Comparison of ENCODE assay signal across 21 cellular contexts in genomic region chr5:169561883-169562282, GRCh38. TPM values are rescaled to one million over a fixed set of nuclear protein-coding genes. Genes with fewer than 3 reads are reported as not detected.
DNase-seq lines count a peak whose midpoint lies in the region; ATAC-seq and TF ChIP-seq lines count a peak whose summit lies in the region.
"Had no signal": no experiment of that assay in that cellular context is flagged by ENCODE, and none has a peak within 500 bp of the region (broad histone marks: within the 10 kb centered on the region; RNA-seq: fewer than 3 reads in every experiment).

No MANE protein-coding gene starts in this region.

- peaks cover 9% of the 10 kb centered on the region for H3K4me1 Mint-ChIP-seq in neural progenitor cell
- no peaks in the 10 kb centered on the region for H3K4me1 Mint-ChIP-seq in effector memory CD8-positive, alpha-beta T cell (ENCODE audit: low read depth in 2 of 2)
- no peaks in the 10 kb centered on the region for H3K4me1 Mint-ChIP-seq in Calu3 (ENCODE audit: low read depth, unreplicated experiment)
- H3K4me1 Mint-ChIP-seq: CD4-positive, alpha-beta memory T cell; GM23338 had no signal

- no peak overlapping the region for H3K4me3 Mint-ChIP-seq in neural progenitor cell
- H3K4me3 Mint-ChIP-seq in effector memory CD8-positive, alpha-beta T cell, result no peak overlapping the region
- no peak overlapping the region for H3K4me3 Mint-ChIP-seq in Calu3 (ENCODE audit: low read depth, unreplicated experiment)
- H3K4me3 Mint-ChIP-seq: CD4-positive, alpha-beta memory T cell; GM23338 had no signal

- 55 to 67% methylated on average over 2 of the region's 2 CpGs for WGBS in heart right ventricle, 2 donors

- intact Hi-C loops in left ventricle myocardium superior (cut with micrococcal nuclease) (no loop called here), heart right ventricle (cut with DNase I) (loop anchor here in 1 of 10 donors (10.0 kb wide), 1 partner anchor 567 kb away; no protein-coding TSS in a partner anchor), Calu3 (cut with micrococcal nuclease; ENCODE audit: unreplicated experiment) (no loop called here)

- no peak overlapping the region for H3K27ac Mint-ChIP-seq in neural progenitor cell
- no peak overlapping the region for H3K27ac Mint-ChIP-seq in effector memory CD8-positive, alpha-beta T cell
- H3K27ac Mint-ChIP-seq in Calu3 (ENCODE audit: unreplicated experiment), result no peak overlapping the region
- H3K27ac Mint-ChIP-seq: CD4-positive, alpha-beta memory T cell; GM23338 had no signal

- H3K4me3 ChIP-seq in heart right ventricle (no peak overlapping the region), neural progenitor cell (no peak overlapping the region)
- H3K4me3 ChIP-seq: A549, BLaER1, GM23338, K562 had no signal

- H3K36me3 ChIP-seq in heart right ventricle (no peaks in the 10 kb centered on the region), neural progenitor cell (no peaks in the 10 kb centered on the region)
- H3K36me3 ChIP-seq: BLaER1 had no signal

- peak overlapping the region; percentile 6 for H3K4me2 ChIP-seq in neural progenitor cell
- H3K4me2 ChIP-seq: A549, BLaER1, GM23338 had no signal

- BruUV-seq in Calu3 (replicated peaks; lab: Mats Ljungman, UMichigan), result no TSS peak

- no peaks in the 10 kb centered on the region for H3K36me3 Mint-ChIP-seq in neural progenitor cell
- no peaks in the 10 kb centered on the region for H3K36me3 Mint-ChIP-seq in effector memory CD8-positive, alpha-beta T cell (ENCODE audit: insufficient read depth)
- H3K36me3 Mint-ChIP-seq in Calu3 (ENCODE audit: insufficient read depth, unreplicated experiment), result no peaks in the 10 kb centered on the region
- H3K36me3 Mint-ChIP-seq: CD4-positive, alpha-beta memory T cell had no signal

- H3K9me3 Mint-ChIP-seq in neural progenitor cell (peaks cover 12% of the 10 kb centered on the region), Calu3 (ENCODE audit: low read depth, unreplicated experiment) (peaks cover 18% of the 10 kb centered on the region)
- no peaks in the 10 kb centered on the region for H3K9me3 Mint-ChIP-seq in effector memory CD8-positive, alpha-beta T cell

- no peaks in the 10 kb centered on the region for H3F3A ChIP-seq in neural progenitor cell (ENCODE audit: low read depth)

- no peak overlapping the region for H3K9ac ChIP-seq in neural progenitor cell
- H3K9ac ChIP-seq: BLaER1 had no signal

- H3K4me1 ChIP-seq in heart right ventricle, result no peaks in the 10 kb centered on the region
- peaks cover 5% of the 10 kb centered on the region for H3K4me1 ChIP-seq in neural progenitor cell
- H3K4me1 ChIP-seq: A549, BLaER1 had no signal

- no peak overlapping the region for H2AFZ ChIP-seq in neural progenitor cell (replicated peaks)
- H2AFZ ChIP-seq: GM23338 had no signal

- H3K27me3 ChIP-seq in heart right ventricle (peaks cover 0 to 46% (median 4%) of the 10 kb centered on the region in 7 donors), neural progenitor cell (peaks cover 27% of the 10 kb centered on the region)
- H3K27me3 ChIP-seq: BLaER1 had no signal

- H4K20me1 ChIP-seq in neural progenitor cell (ENCODE audit: low read depth), result no peaks in the 10 kb centered on the region
- H4K20me1 ChIP-seq: BLaER1 had no signal

- H3K27me3 Mint-ChIP-seq in neural progenitor cell (ENCODE audit: insufficient read depth, low read depth), result peaks cover 4% of the 10 kb centered on the region
- H3K27me3 Mint-ChIP-seq in effector memory CD8-positive, alpha-beta T cell, result peaks cover 73 to 78% of the 10 kb centered on the region in 2 donors
- H3K27me3 Mint-ChIP-seq in Calu3 (ENCODE audit: unreplicated experiment), result peaks cover 9% of the 10 kb centered on the region

- TF ChIP-seq CTCF in heart right ventricle (IDR thresholded peaks at IDR 0.05) (no peak), neural progenitor cell (IDR thresholded peaks at IDR 0.05) (no peak), Calu3 (IDR thresholded peaks at IDR 0.05; ENCODE audit: unreplicated experiment) (no peak)

- H3K79me2 ChIP-seq in neural progenitor cell (ENCODE audit: low read depth), result no peaks in the 10 kb centered on the region

- ATAC-seq in left ventricle myocardium superior (peak; percentile 27), heart right ventricle (no peak), GM18502 (IDR thresholded peaks at IDR 0.05; ENCODE audit: poor library complexity, unreplicated experiment) (no peak)
- ATAC-seq in effector memory CD8-positive, alpha-beta T cell (replicated peaks), result no peak
- ATAC-seq: A549, GM23338, K562 had no signal

- H3K9me3 ChIP-seq in heart right ventricle, result peaks cover 0 to 22% (median 0%) of the 10 kb centered on the region in 11 donors
- H3K9me3 ChIP-seq in neural progenitor cell (ENCODE audit: low read depth), result peaks cover 8% of the 10 kb centered on the region
- H3K9me3 ChIP-seq: BLaER1 had no signal

- CTCF ChIA-PET in Calu3 (lab: Charles Lee), result no interaction called here

- no peak for DNase-seq in left ventricle myocardium superior
- DNase-seq in heart right ventricle, result no peak
- DNase-seq in fibroblast of peridontal ligament (ENCODE audit: extremely low read depth), result peak; percentile 61
- no peak for DNase-seq in neural progenitor cell (ENCODE audit: low spot score)
- no peak for DNase-seq in effector memory CD8-positive, alpha-beta T cell
- no peak for DNase-seq in amniotic stem cell (lab: John Stamatoyannopoulos, UW)
- DNase-seq in Calu3, result no peak
- DNase-seq: CD4-positive, alpha-beta memory T cell; GF-D8; NCI-H1105; NCI-H1694; NCI-H2081 treated with DMSO at 0.1 percent for 48 hours; NCI-H510A; NCI-H748 treated with DMSO at 0.1 percent for 48 hours; NK-92 treated with Interleukin-12 subunit alpha and Interleukin-12 subunit beta, amount 100 ng/mL, for 24 hours; SHP77 had no signal

- no peak overlapping the region for H3K27ac ChIP-seq in heart right ventricle
- no peak overlapping the region for H3K27ac ChIP-seq in neural progenitor cell
- H3K27ac ChIP-seq: A549, BLaER1 had no signal

RNA-seq across cellular contexts. Expression of gene SPDL1, which starts 21.7 kb away (rescaled TPM):
- 3.5 TPM for total RNA-seq in left ventricle myocardium superior
- 1 to 10 TPM; 2.9 to 5.7 (median 4.2) TPM for total RNA-seq in heart right ventricle
- 1 to 10 TPM; 4.0 TPM for polyA plus RNA-seq in heart right ventricle
- total RNA-seq in neural progenitor cell (ENCODE audit: low replicate concordance), result 91.4 and 151 TPM in 2 replicates
- total RNA-seq in Calu3 (2022), result 41.7 and 45.8 TPM in 2 replicates
